ENCODE assay signal across 22 cellular contexts in genomic region chr10:123379156-123379555, GRCh38.
"Had no signal": no experiment of that assay in that cellular context is flagged by ENCODE, and none has a peak within 500 bp of the region (broad histone marks: within the 10 kb centered on the region; RNA-seq: fewer than 3 reads in every experiment).

No MANE protein-coding gene starts in this region.

- H3K27me3 ChIP-seq: colonic mucosa, esophagus muscularis mucosa, foreskin keratinocyte, gastroesophageal sphincter, right atrium auricular region, tibial nerve, upper lobe of left lung, uterus had no signal

- H3K4me3 ChIP-seq: colonic mucosa, esophagus muscularis mucosa, gastroesophageal sphincter, heart right ventricle, lung, mucosa of descending colon, prostate gland, right atrium auricular region, skin epidermis, thoracic aorta, tibial nerve, upper lobe of left lung, uterus had no signal

- H3K9me3 ChIP-seq: colonic mucosa, esophagus muscularis mucosa, gastroesophageal sphincter, mucosa of descending colon, prostate gland, right atrium auricular region, thoracic aorta, tibial nerve, upper lobe of left lung, uterus had no signal

- H3K4me1 ChIP-seq: colonic mucosa, foreskin keratinocyte, heart right ventricle, prostate gland, right atrium auricular region, tibial nerve, uterus had no signal

- ATAC-seq: foreskin keratinocyte; gastroesophageal sphincter; heart right ventricle; mucosa of descending colon; stimulated activated naive B cell treated with anti-CD40 and anti-IgM and Interleukin-4, amounts not matched to agents 10 μg/mL and 1 μg/mL and 100 μg/mL, for 72 hours had no signal

- H3K36me3 ChIP-seq: colonic mucosa, esophagus muscularis mucosa, gastroesophageal sphincter, heart right ventricle, prostate gland, right atrium auricular region, thoracic aorta, tibial nerve, upper lobe of left lung, uterus had no signal

- H3K27ac ChIP-seq: colonic mucosa, esophagus muscularis mucosa, foreskin keratinocyte, gastroesophageal sphincter, heart right ventricle, prostate gland, right atrium auricular region, skin epidermis, thoracic aorta, tibial nerve, upper lobe of left lung, uterus had no signal

- DNase-seq: colonic mucosa; effector CD8-positive, alpha-beta T cell; foreskin keratinocyte; heart right ventricle; hippocampal formation; kidney; mesenchymal stem cell; mucosa of descending colon; naive B cell; stimulated activated CD4-positive, alpha-beta T cell treated with anti-CD3 and anti-CD28 coated beads, Interleukin-15, amount 100 ng/mL, for 24 hours; stimulated activated CD4-positive, alpha-beta T cell treated with anti-CD3 and anti-CD28 coated beads, Interleukin-2, amount 100 ng/mL, for 48 hours; stimulated activated naive B cell treated with anti-CD40 and anti-IgM and Interleukin-4, amounts not matched to agents 10 μg/mL and 1 μg/mL and 100 μg/mL, for 72 hours; upper lobe of left lung; uterus had no signal
